In the genomic region with DNA sequence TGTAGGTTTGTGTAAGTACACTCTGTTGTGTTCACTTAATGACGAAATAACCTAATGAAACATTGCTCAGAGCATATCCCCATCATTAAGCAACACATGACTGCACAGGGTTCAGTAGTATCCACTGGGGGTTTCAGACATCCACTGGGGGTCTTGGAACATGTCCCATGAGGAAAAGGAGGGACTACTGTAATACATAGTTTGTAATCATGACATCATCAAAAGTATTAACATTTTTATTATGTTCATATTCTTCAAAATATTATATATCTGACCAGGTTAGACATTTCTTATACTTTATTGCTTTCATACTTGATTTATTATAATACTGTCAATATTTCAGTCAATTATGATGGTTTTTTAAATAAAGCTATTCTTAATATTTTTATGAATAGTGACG, we compare ENCODE assay signal across 16 cellular contexts.
"Had no signal": no experiment of that assay in that cellular context is flagged by ENCODE, and none has a peak within 500 bp of the region (broad histone marks: within the 10 kb centered on the region; RNA-seq: fewer than 3 reads in every experiment).

No MANE protein-coding gene starts in this region.

- H3K4me2 ChIP-seq: hepatocyte had no signal

- H3K9me3 ChIP-seq: colonic mucosa, esophagus squamous epithelium, ovary, right atrium auricular region, tibial artery, upper lobe of left lung, uterus had no signal

- H3K4me3 Mint-ChIP-seq: naive thymus-derived CD4-positive, alpha-beta T cell; neural crest cell; stimulated activated naive CD8-positive, alpha-beta T cell treated with anti-CD3 and anti-CD28 coated beads, Interleukin-15, Interleukin-2, amounts not matched to agents 100 ng/mL and 50 ng/mL, for 24 hours had no signal

- H3K4me1 ChIP-seq: colonic mucosa, esophagus squamous epithelium, foreskin keratinocyte, right atrium auricular region, tibial artery, upper lobe of left lung, uterus had no signal

- H3K27me3 ChIP-seq: colonic mucosa, esophagus squamous epithelium, foreskin keratinocyte, hepatocyte, ovary, right atrium auricular region, tibial artery, upper lobe of left lung, uterus had no signal

- H3K27ac Mint-ChIP-seq: stimulated activated naive CD8-positive, alpha-beta T cell treated with anti-CD3 and anti-CD28 coated beads, Interleukin-15, Interleukin-2, amounts not matched to agents 100 ng/mL and 50 ng/mL, for 24 hours had no signal

- H3K4me3 ChIP-seq: colonic mucosa, esophagus squamous epithelium, hepatocyte, ovary, right atrium auricular region, tibial artery, upper lobe of left lung, uterus had no signal

- H3K36me3 ChIP-seq: ovary, uterus had no signal

- H3K4me1 Mint-ChIP-seq: neural crest cell had no signal

- H3K79me2 ChIP-seq: hepatocyte had no signal

- ATAC-seq: foreskin keratinocyte; naive thymus-derived CD4-positive, alpha-beta T cell had no signal

- H3K27ac ChIP-seq: colonic mucosa, esophagus squamous epithelium, foreskin keratinocyte, hepatocyte, ovary, right atrium auricular region, tibial artery, upper lobe of left lung, uterus had no signal

- H2AFZ ChIP-seq: hepatocyte had no signal

- FAIRE-seq: kidney, small intestine had no signal

- DNase-seq: colonic mucosa; dermis blood vessel endothelial cell; esophagus squamous epithelium; foreskin keratinocyte; kidney; naive thymus-derived CD4-positive, alpha-beta T cell; ovary; small intestine; stimulated activated CD4-positive, alpha-beta T cell treated with anti-CD3 and anti-CD28 coated beads, Interleukin-12 subunit alpha, Interleukin-12 subunit beta, amount 100 ng/mL, for 4 hours; tibial artery; upper lobe of left lung; uterus had no signal

- H3K27me3 Mint-ChIP-seq: naive thymus-derived CD4-positive, alpha-beta T cell; stimulated activated naive CD8-positive, alpha-beta T cell treated with anti-CD3 and anti-CD28 coated beads, Interleukin-15, Interleukin-2, amounts not matched to agents 100 ng/mL and 50 ng/mL, for 24 hours had no signal

- H3K9me3 Mint-ChIP-seq: naive thymus-derived CD4-positive, alpha-beta T cell; neural crest cell; stimulated activated naive CD8-positive, alpha-beta T cell treated with anti-CD3 and anti-CD28 coated beads, Interleukin-15, Interleukin-2, amounts not matched to agents 100 ng/mL and 50 ng/mL, for 24 hours had no signal
